20 cellular contexts compared by ENCODE assay signal in the genomic region with DNA sequence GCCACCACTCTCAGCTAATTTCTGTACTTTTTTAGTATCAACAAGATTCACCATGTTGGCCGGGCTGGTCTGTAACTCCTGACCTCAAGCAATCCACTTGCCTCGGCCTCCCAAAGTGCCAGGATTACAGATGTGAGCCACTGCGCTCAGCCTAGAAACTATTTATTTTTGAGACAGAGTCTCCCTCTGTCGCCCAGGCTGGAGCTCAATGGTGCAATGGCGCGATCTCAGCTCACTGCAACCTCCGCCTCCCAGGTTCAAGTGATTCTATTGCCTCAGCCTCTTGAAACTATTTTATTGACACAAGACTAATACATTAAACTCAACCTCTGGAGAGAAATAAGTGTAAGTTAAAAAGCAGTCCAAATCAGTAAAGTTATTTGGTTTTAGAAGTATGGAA. TPM values are rescaled to one million over a fixed set of nuclear protein-coding genes. Genes with fewer than 3 reads are reported as not detected.
DNase-seq lines count a peak whose midpoint lies in the region; ATAC-seq and TF ChIP-seq lines count a peak whose summit lies in the region.
"Had no signal": no experiment of that assay in that cellular context is flagged by ENCODE, and none has a peak within 500 bp of the region (broad histone marks: within the 10 kb centered on the region; RNA-seq: fewer than 3 reads in every experiment).

No MANE protein-coding gene starts in this region.

- H3K9me3 ChIP-seq in lower lobe of right lung: no peaks in the 10 kb centered on the region
- no peaks in the 10 kb centered on the region for H3K9me3 ChIP-seq in upper lobe of right lung

- ATAC-seq in activated naive CD8-positive, alpha-beta T cell treated with anti-CD3 and anti-CD28 coated beads, Interleukin-2, amount 50 U/mL, for 24 hours: no peak
- ATAC-seq in lower lobe of right lung: peak; percentile 67 to 85
- peak; percentile 82 for ATAC-seq in upper lobe of right lung
- ATAC-seq in HG03139 (IDR thresholded peaks at IDR 0.05; ENCODE audit: unreplicated experiment): no peak

- no peaks in the 10 kb centered on the region for H3K27me3 Mint-ChIP-seq in activated CD4-positive, alpha-beta T cell treated with anti-CD3 and anti-CD28 coated beads, Interleukin-2, amount 10 ng/mL, durations not matched to agents 24 days and 14 days
- no peaks in the 10 kb centered on the region for H3K27me3 Mint-ChIP-seq in activated naive CD8-positive, alpha-beta T cell treated with anti-CD3 and anti-CD28 coated beads for 36 hours
- no peaks in the 10 kb centered on the region for H3K27me3 Mint-ChIP-seq in activated naive CD8-positive, alpha-beta T cell treated with anti-CD3 and anti-CD28 coated beads, Interleukin-2, amount 50 U/mL, for 24 hours

- H3K4me3 ChIP-seq in lower lobe of right lung (no peak overlapping the region), upper lobe of right lung (no peak overlapping the region)
- H3K4me3 ChIP-seq: GM23248 had no signal

- intact Hi-C loops in activated CD4-positive, alpha-beta T cell treated with anti-CD3 and anti-CD28 coated beads, Interleukin-2, amount 10 ng/mL, durations not matched to agents 24 days and 14 days (cut with micrococcal nuclease): no loop called here
- intact Hi-C loops in lower lobe of right lung (cut with DNase I): no loop called here
- intact Hi-C loops in upper lobe of right lung (cut with DNase I): no loop called here

- H3K36me3 Mint-ChIP-seq in activated CD4-positive, alpha-beta T cell treated with anti-CD3 and anti-CD28 coated beads, Interleukin-2, amount 10 ng/mL, durations not matched to agents 24 days and 14 days (ENCODE audit: low read depth): peaks cover 55% of the 10 kb centered on the region
- peaks cover 27% of the 10 kb centered on the region for H3K36me3 Mint-ChIP-seq in activated naive CD8-positive, alpha-beta T cell treated with anti-CD3 and anti-CD28 coated beads for 36 hours
- peaks cover 50% of the 10 kb centered on the region for H3K36me3 Mint-ChIP-seq in activated naive CD8-positive, alpha-beta T cell treated with anti-CD3 and anti-CD28 coated beads, Interleukin-2, amount 50 U/mL, for 24 hours (ENCODE audit: low read depth)

- no peak overlapping the region for H3K27ac ChIP-seq in lower lobe of right lung
- no peak overlapping the region for H3K27ac ChIP-seq in upper lobe of right lung
- H3K27ac ChIP-seq: GM23248 had no signal

- H3K4me1 Mint-ChIP-seq in activated CD4-positive, alpha-beta T cell treated with anti-CD3 and anti-CD28 coated beads, Interleukin-2, amount 10 ng/mL, durations not matched to agents 24 days and 14 days: peaks cover 9% of the 10 kb centered on the region
- H3K4me1 Mint-ChIP-seq in activated naive CD8-positive, alpha-beta T cell treated with anti-CD3 and anti-CD28 coated beads for 36 hours: peaks cover 18% of the 10 kb centered on the region
- H3K4me1 Mint-ChIP-seq in activated naive CD8-positive, alpha-beta T cell treated with anti-CD3 and anti-CD28 coated beads, Interleukin-2, amount 50 U/mL, for 24 hours: peaks cover 12% of the 10 kb centered on the region

- H3K27me3 ChIP-seq in lower lobe of right lung (ENCODE audit: low read depth) (no peaks in the 10 kb centered on the region), upper lobe of right lung (no peaks in the 10 kb centered on the region)

- H3K36me3 ChIP-seq in lower lobe of right lung: peaks cover 95% of the 10 kb centered on the region
- peaks cover 95% of the 10 kb centered on the region for H3K36me3 ChIP-seq in upper lobe of right lung

- no peak for TF ChIP-seq CTCF in lower lobe of right lung (IDR thresholded peaks at IDR 0.05)
- TF ChIP-seq CTCF in upper lobe of right lung (IDR thresholded peaks at IDR 0.05): no peak

- DNase-seq in activated CD4-positive, alpha-beta T cell treated with anti-CD3 and anti-CD28 coated beads, Interleukin-2, amount 10 ng/mL, durations not matched to agents 24 days and 14 days: peak; percentile 38
- no peak for DNase-seq in activated CD4-positive, alpha-beta T cell treated with anti-CD3 and anti-CD28 coated beads, Interleukin-2, amount 50 U/mL, for 4 hours
- DNase-seq in activated naive CD8-positive, alpha-beta T cell treated with anti-CD3 and anti-CD28 coated beads for 36 hours: no peak
- no peak for DNase-seq in activated naive CD8-positive, alpha-beta T cell treated with anti-CD3 and anti-CD28 coated beads, Interleukin-2, amount 50 U/mL, for 24 hours
- DNase-seq in lower lobe of right lung (peak; percentile 52), upper lobe of right lung (peak; percentile 71), pons (ENCODE audit: low spot score) (no peak)
- DNase-seq: GM23248, H7, NCI-H1048, NCI-H1417 treated with DMSO at 0.1 percent for 48 hours, NCI-H1694 treated with DMSO at 0.1 percent for 48 hours, NCI-H2081, NCI-H2171, NCI-H226, NCI-H510A, NCI-H69, Right ventricle myocardium superior, RPMI8226 had no signal

- no peaks in the 10 kb centered on the region for H3K9me3 Mint-ChIP-seq in activated CD4-positive, alpha-beta T cell treated with anti-CD3 and anti-CD28 coated beads, Interleukin-2, amount 10 ng/mL, durations not matched to agents 24 days and 14 days
- no peaks in the 10 kb centered on the region for H3K9me3 Mint-ChIP-seq in activated naive CD8-positive, alpha-beta T cell treated with anti-CD3 and anti-CD28 coated beads for 36 hours
- no peaks in the 10 kb centered on the region for H3K9me3 Mint-ChIP-seq in activated naive CD8-positive, alpha-beta T cell treated with anti-CD3 and anti-CD28 coated beads, Interleukin-2, amount 50 U/mL, for 24 hours

- no peak overlapping the region for H3K4me3 Mint-ChIP-seq in activated CD4-positive, alpha-beta T cell treated with anti-CD3 and anti-CD28 coated beads, Interleukin-2, amount 10 ng/mL, durations not matched to agents 24 days and 14 days
- H3K4me3 Mint-ChIP-seq in activated naive CD8-positive, alpha-beta T cell treated with anti-CD3 and anti-CD28 coated beads for 36 hours: no peak overlapping the region
- no peak overlapping the region for H3K4me3 Mint-ChIP-seq in activated naive CD8-positive, alpha-beta T cell treated with anti-CD3 and anti-CD28 coated beads, Interleukin-2, amount 50 U/mL, for 24 hours

- peak overlapping the region; percentile 37 for H3K27ac Mint-ChIP-seq in activated CD4-positive, alpha-beta T cell treated with anti-CD3 and anti-CD28 coated beads, Interleukin-2, amount 10 ng/mL, durations not matched to agents 24 days and 14 days
- peak overlapping the region; percentile 42 for H3K27ac Mint-ChIP-seq in activated naive CD8-positive, alpha-beta T cell treated with anti-CD3 and anti-CD28 coated beads for 36 hours
- H3K27ac Mint-ChIP-seq in activated naive CD8-positive, alpha-beta T cell treated with anti-CD3 and anti-CD28 coated beads, Interleukin-2, amount 50 U/mL, for 24 hours: no peak overlapping the region

- H3K4me1 ChIP-seq in lower lobe of right lung (peaks cover 7% of the 10 kb centered on the region), upper lobe of right lung (no peaks in the 10 kb centered on the region)

RNA-seq across cellular contexts. Expression of a gene that starts 34.0 kb away (rescaled TPM):
- 65.1 and 68.2 TPM in 2 replicates for total RNA-seq in activated CD4-positive, alpha-beta T cell treated with anti-CD3 and anti-CD28 coated beads, Interleukin-2, amount 10 ng/mL, durations not matched to agents 24 days and 14 days
- 10 to 100 TPM; 47.1 to 58.0 TPM for total RNA-seq in activated naive CD8-positive, alpha-beta T cell treated with anti-CD3 and anti-CD28 coated beads for 36 hours
- total RNA-seq in lower lobe of right lung (353 TPM), upper lobe of right lung (435 TPM)

Comparison
In these comparisons a context has a peak if more than half of its experiments do, and no peak if none do; other contexts are left out.
1. DNase-seq: peak in activated CD4-positive, alpha-beta T cell treated with anti-CD3 and anti-CD28 coated beads, Interleukin-2, amount 10 ng/mL, durations not matched to agents 24 days and 14 days (single experiment), lower lobe of right lung (single experiment) and upper lobe of right lung (single experiment); none in activated CD4-positive, alpha-beta T cell treated with anti-CD3 and anti-CD28 coated beads, Interleukin-2, amount 50 U/mL, for 4 hours (0 of 2), activated naive CD8-positive, alpha-beta T cell treated with anti-CD3 and anti-CD28 coated beads for 36 hours (single experiment), activated naive CD8-positive, alpha-beta T cell treated with anti-CD3 and anti-CD28 coated beads, Interleukin-2, amount 50 U/mL, for 24 hours (single experiment) and pons (single experiment).
2. ATAC-seq: peak in lower lobe of right lung (2 of 2) and upper lobe of right lung (single experiment); none in activated naive CD8-positive, alpha-beta T cell treated with anti-CD3 and anti-CD28 coated beads, Interleukin-2, amount 50 U/mL, for 24 hours (single experiment) and HG03139 (single experiment).